Comparison of ENCODE assay signal across 40 cellular contexts in genomic region chr4:82592639-82593038, GRCh38. TPM values are rescaled to one million over a fixed set of nuclear protein-coding genes. Genes with fewer than 3 reads are reported as not detected.
"Had no signal": no experiment of that assay in that cellular context is flagged by ENCODE, and none has a peak within 500 bp of the region (broad histone marks: within the 10 kb centered on the region; RNA-seq: fewer than 3 reads in every experiment).

No MANE protein-coding gene starts in this region.

- H3K9me3 Mint-ChIP-seq: activated naive CD4-positive, alpha-beta T cell treated with anti-CD3 and anti-CD28 coated beads for 36 hours; activated naive CD4-positive, alpha-beta T cell treated with anti-CD3 and anti-CD28 coated beads, Interleukin-2, amount 10 ng/mL, durations not matched to agents 7 days and 5 days; activated naive CD4-positive, alpha-beta T cell treated with anti-CD3 and anti-CD28 coated beads, Interleukin-2, amount 50 U/mL, for 24 hours; activated naive CD4-positive, alpha-beta T cell treated with anti-CD3 and anti-CD28 coated beads, Interleukin-2, amount 50 U/mL, for 72 hours; activated naive CD8-positive, alpha-beta T cell treated with anti-CD3 and anti-CD28 coated beads for 36 hours; activated naive CD8-positive, alpha-beta T cell treated with anti-CD3 and anti-CD28 coated beads, Interleukin-2, amount 10 ng/mL, durations not matched to agents 7 days and 5 days; activated naive CD8-positive, alpha-beta T cell treated with anti-CD3 and anti-CD28 coated beads, Interleukin-2, amount 50 U/mL, for 24 hours; activated T-cell treated with anti-CD3 and anti-CD28 coated beads, Interleukin-2, amount 50 U/mL, for 24 hours; activated T-cell treated with anti-CD3 and anti-CD28 coated beads, Interleukin-2, amount 50 U/mL, for 4 hours; activated T-cell treated with anti-CD3 and anti-CD28 coated beads, Interleukin-2, amount 50 U/mL, for 72 hours; activated T-helper 1 cell treated with anti-CD3 and anti-CD28 coated beads, Interleukin-12 subunit alpha, Interleukin-12 subunit beta, Interleukin-2, Interleukin-4 antibody, amounts not matched to agents 30 ng/mL and 10 ng/mL and 1 ng/mL, durations not matched to agents 14 hours and 24 hours and 36 hours; activated T-helper 17 cell treated with anti-CD3 and anti-CD28 coated beads, Interleukin-2, amount 50 U/mL, for 72 hours; activated T-helper 2 cell treated with anti-CD3 and anti-CD28 coated beads, Interferon-gamma antibody, Interleukin-2, Interleukin-4, amounts not matched to agents 10 μg/mL and 5 μg/mL and 100 μg/mL, durations not matched to agents 14 hours and 24 hours and 36 hours; central memory CD8-positive, alpha-beta T cell had no signal

- H3K9me3 ChIP-seq: adrenal gland, ascending aorta, body of pancreas, breast epithelium had no signal

- H3K27ac ChIP-seq: adrenal gland, ascending aorta, body of pancreas, brain microvascular endothelial cell, breast epithelium, cardiac muscle cell had no signal

- FAIRE-seq: astrocyte, bronchial epithelial cell, colon had no signal

- H3K36me3 ChIP-seq: adrenal gland, ascending aorta, brain microvascular endothelial cell, breast epithelium, cardiac muscle cell had no signal

- H3K27me3 ChIP-seq: adrenal gland, ascending aorta, body of pancreas, breast epithelium, cardiac muscle cell had no signal

- H3K27me3 Mint-ChIP-seq: brain had no signal

- DNase-seq: activated effector memory CD4-positive, alpha-beta T cell treated with anti-CD3 and anti-CD28 coated beads, Interleukin-2, amount 50 U/mL, for 16 hours; activated effector memory CD4-positive, alpha-beta T cell treated with Interleukin-2 at 50 U/mL for 16 hours; activated gamma-delta T cell; activated gamma-delta T cell treated with Interleukin-2 at 50 U/mL for 16 hours; activated naive CD4-positive, alpha-beta T cell; activated naive CD4-positive, alpha-beta T cell treated with anti-CD3 and anti-CD28 coated beads for 36 hours; activated naive CD4-positive, alpha-beta T cell treated with anti-CD3 and anti-CD28 coated beads, Interleukin-2, amount 10 ng/mL, durations not matched to agents 7 days and 5 days; activated naive CD4-positive, alpha-beta T cell treated with anti-CD3 and anti-CD28 coated beads, Interleukin-2, amount 50 U/mL, for 16 hours; activated naive CD4-positive, alpha-beta T cell treated with Interleukin-2 at 50 U/mL for 16 hours; activated naive CD8-positive, alpha-beta T cell treated with anti-CD3 and anti-CD28 coated beads for 36 hours; activated naive CD8-positive, alpha-beta T cell treated with anti-CD3 and anti-CD28 coated beads, Interleukin-2, amount 10 ng/mL, durations not matched to agents 7 days and 5 days; activated naive CD8-positive, alpha-beta T cell treated with anti-CD3 and anti-CD28 coated beads, Interleukin-2, amount 50 U/mL, for 24 hours; activated T-cell treated with anti-CD3 and anti-CD28 coated beads, Interleukin-2, amount 50 U/mL, for 24 hours; activated T-cell treated with anti-CD3 and anti-CD28 coated beads, Interleukin-2, amount 50 U/mL, for 4 hours; activated T-cell treated with anti-CD3 and anti-CD28 coated beads, Interleukin-2, amount 50 U/mL, for 48 hours; activated T-cell treated with anti-CD3 and anti-CD28 coated beads, Interleukin-2, amount 50 U/mL, for 72 hours; adrenal gland; amniotic stem cell; amygdala; anterior cingulate cortex; aorta; body of pancreas; brain microvascular endothelial cell; caudate nucleus; central memory CD4-positive, alpha-beta T cell; cerebellar nuclear complex had no signal

- H3K4me3 Mint-ChIP-seq: activated naive CD4-positive, alpha-beta T cell treated with anti-CD3 and anti-CD28 coated beads for 36 hours; activated naive CD4-positive, alpha-beta T cell treated with anti-CD3 and anti-CD28 coated beads, Interleukin-2, amount 10 ng/mL, durations not matched to agents 7 days and 5 days; activated naive CD4-positive, alpha-beta T cell treated with anti-CD3 and anti-CD28 coated beads, Interleukin-2, amount 50 U/mL, for 24 hours; activated naive CD8-positive, alpha-beta T cell; activated naive CD8-positive, alpha-beta T cell treated with anti-CD3 and anti-CD28 coated beads for 36 hours; activated naive CD8-positive, alpha-beta T cell treated with anti-CD3 and anti-CD28 coated beads, Interleukin-2, amount 10 ng/mL, durations not matched to agents 7 days and 5 days; activated naive CD8-positive, alpha-beta T cell treated with anti-CD3 and anti-CD28 coated beads, Interleukin-2, amount 50 U/mL, for 24 hours; activated T-cell treated with anti-CD3 and anti-CD28 coated beads, Interleukin-2, amount 50 U/mL, for 24 hours; activated T-cell treated with anti-CD3 and anti-CD28 coated beads, Interleukin-2, amount 50 U/mL, for 4 hours; activated T-cell treated with anti-CD3 and anti-CD28 coated beads, Interleukin-2, amount 50 U/mL, for 72 hours; activated T-helper 1 cell treated with anti-CD3 and anti-CD28 coated beads, Interleukin-12 subunit alpha, Interleukin-12 subunit beta, Interleukin-2, Interleukin-4 antibody, amounts not matched to agents 30 ng/mL and 10 ng/mL and 1 ng/mL, durations not matched to agents 14 hours and 24 hours and 36 hours; activated T-helper 17 cell treated with anti-CD3 and anti-CD28 coated beads, Interleukin-2, amount 50 U/mL, for 72 hours; brain; central memory CD8-positive, alpha-beta T cell had no signal

- H3K4me1 Mint-ChIP-seq: activated naive CD4-positive, alpha-beta T cell treated with anti-CD3 and anti-CD28 coated beads, Interleukin-2, amount 10 ng/mL, durations not matched to agents 7 days and 5 days; activated naive CD4-positive, alpha-beta T cell treated with anti-CD3 and anti-CD28 coated beads, Interleukin-2, amount 50 U/mL, for 24 hours; activated naive CD8-positive, alpha-beta T cell treated with anti-CD3 and anti-CD28 coated beads for 36 hours; activated naive CD8-positive, alpha-beta T cell treated with anti-CD3 and anti-CD28 coated beads, Interleukin-2, amount 10 ng/mL, durations not matched to agents 7 days and 5 days; activated naive CD8-positive, alpha-beta T cell treated with anti-CD3 and anti-CD28 coated beads, Interleukin-2, amount 50 U/mL, for 24 hours; activated T-helper 17 cell treated with anti-CD3 and anti-CD28 coated beads, Interleukin-2, amount 50 U/mL, for 72 hours; central memory CD8-positive, alpha-beta T cell had no signal

- H3K27ac Mint-ChIP-seq: activated naive CD4-positive, alpha-beta T cell treated with anti-CD3 and anti-CD28 coated beads for 36 hours; activated naive CD4-positive, alpha-beta T cell treated with anti-CD3 and anti-CD28 coated beads, Interleukin-2, amount 10 ng/mL, durations not matched to agents 7 days and 5 days; activated naive CD4-positive, alpha-beta T cell treated with anti-CD3 and anti-CD28 coated beads, Interleukin-2, amount 50 U/mL, for 24 hours; activated naive CD4-positive, alpha-beta T cell treated with anti-CD3 and anti-CD28 coated beads, Interleukin-2, amount 50 U/mL, for 72 hours; activated naive CD8-positive, alpha-beta T cell; activated naive CD8-positive, alpha-beta T cell treated with anti-CD3 and anti-CD28 coated beads for 36 hours; activated naive CD8-positive, alpha-beta T cell treated with anti-CD3 and anti-CD28 coated beads, Interleukin-2, amount 10 ng/mL, durations not matched to agents 7 days and 5 days; activated naive CD8-positive, alpha-beta T cell treated with anti-CD3 and anti-CD28 coated beads, Interleukin-2, amount 50 U/mL, for 24 hours; activated T-cell treated with anti-CD3 and anti-CD28 coated beads, Interleukin-2, amount 50 U/mL, for 24 hours; activated T-cell treated with anti-CD3 and anti-CD28 coated beads, Interleukin-2, amount 50 U/mL, for 72 hours; activated T-helper 1 cell treated with anti-CD3 and anti-CD28 coated beads, Interleukin-12 subunit alpha, Interleukin-12 subunit beta, Interleukin-2, Interleukin-4 antibody, amounts not matched to agents 30 ng/mL and 10 ng/mL and 1 ng/mL, durations not matched to agents 14 hours and 24 hours and 36 hours; activated T-helper 17 cell treated with anti-CD3 and anti-CD28 coated beads, Interleukin-2, amount 50 U/mL, for 72 hours; activated T-helper 2 cell treated with anti-CD3 and anti-CD28 coated beads, Interferon-gamma antibody, Interleukin-2, Interleukin-4, amounts not matched to agents 10 μg/mL and 5 μg/mL and 100 μg/mL, durations not matched to agents 14 hours and 24 hours and 36 hours; brain had no signal

- ATAC-seq: activated naive CD4-positive, alpha-beta T cell treated with anti-CD3 and anti-CD28 coated beads, Interleukin-2, amount 50 U/mL, for 72 hours; activated naive CD8-positive, alpha-beta T cell treated with anti-CD3 and anti-CD28 coated beads, Interleukin-2, amount 50 U/mL, for 24 hours; activated T-cell treated with anti-CD3 and anti-CD28 coated beads, Interleukin-2, amount 50 U/mL, for 4 hours; activated T-cell treated with anti-CD3 and anti-CD28 coated beads, Interleukin-2, amount 50 U/mL, for 72 hours; activated T-helper 17 cell treated with anti-CD3 and anti-CD28 coated beads, Interleukin-2, amount 50 U/mL, for 72 hours; body of pancreas had no signal

- H3K4me3 ChIP-seq: adrenal gland, ascending aorta, body of pancreas, breast epithelium, cardiac muscle cell had no signal

- H3K4me1 ChIP-seq: adrenal gland, ascending aorta, body of pancreas, breast epithelium had no signal

RNA-seq across cellular contexts. Expression of gene TMEM150C, which starts 30.9 kb away (rescaled TPM):
- total RNA-seq: activated naive CD4-positive, alpha-beta T cell treated with anti-CD3 and anti-CD28 coated beads for 36 hours; activated naive CD4-positive, alpha-beta T cell treated with anti-CD3 and anti-CD28 coated beads, Interleukin-2, amount 50 U/mL, for 72 hours; activated naive CD8-positive, alpha-beta T cell treated with anti-CD3 and anti-CD28 coated beads for 36 hours; activated naive CD8-positive, alpha-beta T cell treated with anti-CD3 and anti-CD28 coated beads, Interleukin-2, amount 10 ng/mL, durations not matched to agents 7 days and 5 days; activated T-helper 1 cell treated with anti-CD3 and anti-CD28 coated beads, Interleukin-12 subunit alpha, Interleukin-12 subunit beta, Interleukin-2, Interleukin-4 antibody, amounts not matched to agents 30 ng/mL and 10 ng/mL and 1 ng/mL, durations not matched to agents 14 hours and 24 hours and 36 hours; activated T-helper 17 cell treated with anti-CD3 and anti-CD28 coated beads, Interleukin-2, amount 50 U/mL, for 72 hours; activated T-helper 2 cell treated with anti-CD3 and anti-CD28 coated beads, Interferon-gamma antibody, Interleukin-2, Interleukin-4, amounts not matched to agents 10 μg/mL and 5 μg/mL and 100 μg/mL, durations not matched to agents 14 hours and 24 hours and 36 hours had no signal
